14 cellular contexts compared by ENCODE assay signal in genomic region chr6:7730852-7731251, GRCh38. TPM values are rescaled to one million over a fixed set of nuclear protein-coding genes. Genes with fewer than 3 reads are reported as not detected.
DNase-seq lines count a peak whose midpoint lies in the region; ATAC-seq and TF ChIP-seq lines count a peak whose summit lies in the region.
"Had no signal": no experiment of that assay in that cellular context is flagged by ENCODE, and none has a peak within 500 bp of the region (broad histone marks: within the 10 kb centered on the region; RNA-seq: fewer than 3 reads in every experiment).

No MANE protein-coding gene starts in this region.

- ATAC-seq in HG03571 (IDR thresholded peaks at IDR 0.05; ENCODE audit: unreplicated experiment) (no peak), GM21529 (IDR thresholded peaks at IDR 0.05; ENCODE audit: unreplicated experiment) (no peak)
- ATAC-seq: activated CD4-positive, CD25-positive, alpha-beta regulatory T cell treated with anti-CD3 and anti-CD28 coated beads, Interleukin-2, amount 50 U/mL, for 24 hours; CD8-positive, alpha-beta T cell had no signal

- no peaks in the 10 kb centered on the region; the same call in 1 of the 2 replicates for H3K9me3 ChIP-seq in AG04450 (ENCODE audit: control insufficient read depth, insufficient read depth, low read length)
- H3K9me3 ChIP-seq: thyroid gland had no signal

- H3K27me3 ChIP-seq in AG04450 (ENCODE audit: control insufficient read depth, insufficient read depth, low read length) = peaks cover 20% of the 10 kb centered on the region

- H3K4me3 ChIP-seq in AG04450 (ENCODE audit: low read depth, low read length) (no peak overlapping the region), astrocyte of the cerebellum (ENCODE audit: low read depth, low read length) (no peak overlapping the region)
- H3K4me3 ChIP-seq: thyroid gland had no signal

- in situ Hi-C loops in astrocyte of the cerebellum (cut with HindIII; ENCODE audit: low sequenced_read_pairs) = no loop called here

- H3K27ac ChIP-seq in AG04450 (ENCODE audit: low read depth, low read length) = no peak overlapping the region
- H3K27ac ChIP-seq: thyroid gland had no signal

- POLR2A ChIA-PET in AG04450 (lab: Yijun Ruan, JAX) = no interaction called here

- DNase-seq in AG04450 (ENCODE audit: low read depth, low spot score) (peak; percentile 45), HPDE6-E6E7 (ENCODE audit: extremely low spot score) (peak; percentile 83), astrocyte of the cerebellum (ENCODE audit: low read depth) (peak; percentile 22), islet precursor cell (peak; percentile 71), NCI-H1092 (lab: John Stamatoyannopoulos, UW) (no peak), C1 segment of cervical spinal cord (lab: John Stamatoyannopoulos, UW) (no peak)
- DNase-seq: CD8-positive, alpha-beta T cell; cortex of kidney; immature natural killer cell; NCI-H1694; thyroid gland had no signal

- TF ChIP-seq CTCF in AG04450 (IDR thresholded peaks at IDR 0.05; ENCODE audit: low read depth, low read length) = no peak
- TF ChIP-seq CTCF in astrocyte of the cerebellum (IDR thresholded peaks at IDR 0.05; ENCODE audit: low read depth, low read length, missing control alignments) = no peak

- CTCF ChIA-PET in AG04450 (lab: Charles Lee) = no interaction called here

RNA-seq across cellular contexts. Expression of gene BMP6, which starts 5.0 kb away (rescaled TPM):
- 0.69 and 0.77 TPM in 2 replicates for polyA plus RNA-seq in AG04450 (2011; rRNA removed)
- 0.64 and 0.83 TPM in 2 replicates for polyA minus RNA-seq in AG04450 (2011; rRNA and poly(A)+ RNA removed)

Comparison
In these comparisons a context has a peak if more than half of its experiments do, and no peak if none do; other contexts are left out.
1. DNase-seq: peak in AG04450 (single experiment), HPDE6-E6E7 (single experiment), astrocyte of the cerebellum (single experiment) and islet precursor cell (single experiment); none in NCI-H1092 (single experiment) and C1 segment of cervical spinal cord (0 of 14).